ENCODE assay signal across 33 cellular contexts in genomic region chr6:149783551-149783950, GRCh38.
"Had no signal": no experiment of that assay in that cellular context is flagged by ENCODE, and none has a peak within 500 bp of the region (broad histone marks: within the 10 kb centered on the region; RNA-seq: fewer than 3 reads in every experiment).

No MANE protein-coding gene starts in this region.

- H3K4me1 Mint-ChIP-seq: nephron progenitor cell; neural crest cell; stimulated activated memory B cell treated with anti-CD40 and anti-IgM and Interleukin-4, amounts not matched to agents 10 μg/mL and 1 μg/mL and 100 μg/mL, for 72 hours; stimulated activated naive CD8-positive, alpha-beta T cell treated with anti-CD3 and anti-CD28 coated beads, Interleukin-15, amount 100 ng/mL, for 72 hours had no signal

- ATAC-seq: naive thymus-derived CD8-positive, alpha-beta T cell; natural killer cell treated with Interleukin-12 subunit alpha and Interleukin-12 subunit beta and Interleukin-15 and Interleukin-18, amount 100 ng/mL, for 72 hours; psoas muscle; right cardiac atrium; sciatic nerve; stimulated activated memory B cell treated with anti-CD40 and anti-IgM and Interleukin-4, amounts not matched to agents 10 μg/mL and 1 μg/mL and 100 μg/mL, for 72 hours; stimulated activated naive CD8-positive, alpha-beta T cell treated with anti-CD3 and anti-CD28 coated beads, Interleukin-15, amount 100 ng/mL, for 72 hours; stimulated activated naive CD8-positive, alpha-beta T cell treated with anti-CD3 and anti-CD28 coated beads, Interleukin-15, Interleukin-2, amounts not matched to agents 100 U/mL and 50 U/mL, for 24 hours; upper lobe of right lung had no signal

- H3K4me3 ChIP-seq: ovary, psoas muscle, skin epidermis, smooth muscle cell, spleen, suprapubic skin, testis, tibial artery, transverse colon, upper lobe of right lung, uterus had no signal

- H3K9me3 Mint-ChIP-seq: naive thymus-derived CD8-positive, alpha-beta T cell; natural killer cell treated with Interleukin-12 subunit alpha and Interleukin-12 subunit beta and Interleukin-15 and Interleukin-18, amount 100 ng/mL, for 72 hours; neural crest cell; stimulated activated memory B cell treated with anti-CD40 and anti-IgM and Interleukin-4, amounts not matched to agents 10 μg/mL and 1 μg/mL and 100 μg/mL, for 72 hours; stimulated activated naive CD8-positive, alpha-beta T cell treated with anti-CD3 and anti-CD28 coated beads, Interleukin-15, amount 100 ng/mL, for 72 hours; type B pancreatic cell had no signal

- H3K27me3 Mint-ChIP-seq: naive thymus-derived CD8-positive, alpha-beta T cell; natural killer cell treated with Interleukin-12 subunit alpha and Interleukin-12 subunit beta and Interleukin-15 and Interleukin-18, amount 100 ng/mL, for 72 hours; progenitor cell of endocrine pancreas; stimulated activated memory B cell treated with anti-CD40 and anti-IgM and Interleukin-4, amounts not matched to agents 10 μg/mL and 1 μg/mL and 100 μg/mL, for 72 hours; stimulated activated naive CD8-positive, alpha-beta T cell treated with anti-CD3 and anti-CD28 coated beads, Interleukin-15, amount 100 ng/mL, for 72 hours; type B pancreatic cell had no signal

- H3K27me3 ChIP-seq: neutrophil, ovary, spleen, suprapubic skin, testis, tibial artery, transverse colon, upper lobe of right lung, uterus had no signal

- H3K9me3 ChIP-seq: neutrophil, ovary, psoas muscle, spleen, suprapubic skin, testis, tibial artery, transverse colon, upper lobe of right lung, uterus had no signal

- H3K27ac ChIP-seq: neutrophil, ovary, parathyroid adenoma, psoas muscle, skin epidermis, spleen, suprapubic skin, testis, tibial artery, transverse colon, upper lobe of right lung, uterus had no signal

- H3K4me3 Mint-ChIP-seq: naive thymus-derived CD8-positive, alpha-beta T cell; natural killer cell treated with Interleukin-12 subunit alpha and Interleukin-12 subunit beta and Interleukin-15 and Interleukin-18, amount 100 ng/mL, for 72 hours; nephron progenitor cell; neural crest cell; stimulated activated memory B cell treated with anti-CD40 and anti-IgM and Interleukin-4, amounts not matched to agents 10 μg/mL and 1 μg/mL and 100 μg/mL, for 72 hours; stimulated activated naive CD8-positive, alpha-beta T cell treated with anti-CD3 and anti-CD28 coated beads, Interleukin-15, amount 100 ng/mL, for 72 hours; type B pancreatic cell had no signal

- H3K27ac Mint-ChIP-seq: natural killer cell treated with Interleukin-12 subunit alpha and Interleukin-12 subunit beta and Interleukin-15 and Interleukin-18, amount 100 ng/mL, for 72 hours; nephron progenitor cell; progenitor cell of endocrine pancreas; stimulated activated memory B cell treated with anti-CD40 and anti-IgM and Interleukin-4, amounts not matched to agents 10 μg/mL and 1 μg/mL and 100 μg/mL, for 72 hours; type B pancreatic cell had no signal

- H3K4me1 ChIP-seq: parathyroid adenoma, psoas muscle, spleen, suprapubic skin, tibial artery, transverse colon, upper lobe of right lung, uterus had no signal

- DNase-seq: naive thymus-derived CD8-positive, alpha-beta T cell; nephron progenitor cell; nucleus accumbens; ovary; posterior cingulate gyrus; psoas muscle; right cardiac atrium; spleen; stimulated activated CD4-positive, alpha-beta T cell treated with anti-CD3 and anti-CD28 coated beads, Interleukin-12 subunit alpha, Interleukin-12 subunit beta, amount 100 ng/mL, for 4 hours; stimulated activated CD4-positive, alpha-beta T cell treated with anti-CD3 and anti-CD28 coated beads, Interleukin-1b, Interleukin-23, amount 100 ng/mL, for 48 hours; stimulated activated CD4-positive, alpha-beta T cell treated with anti-CD3 and anti-CD28 coated beads, Interleukin-4, amount 100 ng/mL, for 1 hour; stimulated activated CD4-positive, alpha-beta T cell treated with anti-CD3 and anti-CD28 coated beads, Interleukin-4, amount 100 ng/mL, for 4 hours; stimulated activated CD8-positive, alpha-beta memory T cell treated with anti-CD3 and anti-CD28 coated beads, Interleukin-4, amount 100 ng/mL, for 48 hours; stimulated activated naive CD4-positive, alpha-beta T cell; stimulated activated naive CD8-positive, alpha-beta T cell treated with anti-CD3 and anti-CD28 coated beads, Interleukin-15, amount 100 ng/mL, for 72 hours; stimulated activated naive CD8-positive, alpha-beta T cell treated with anti-CD3 and anti-CD28 coated beads, Interleukin-15, Interleukin-2, amounts not matched to agents 100 U/mL and 50 U/mL, for 24 hours; substantia nigra; testis; tibial artery; transverse colon; upper lobe of right lung; uterus had no signal

- H3K36me3 ChIP-seq: ovary, uterus had no signal
